ENCODE assay signal across 11 cellular contexts in the genomic region with DNA sequence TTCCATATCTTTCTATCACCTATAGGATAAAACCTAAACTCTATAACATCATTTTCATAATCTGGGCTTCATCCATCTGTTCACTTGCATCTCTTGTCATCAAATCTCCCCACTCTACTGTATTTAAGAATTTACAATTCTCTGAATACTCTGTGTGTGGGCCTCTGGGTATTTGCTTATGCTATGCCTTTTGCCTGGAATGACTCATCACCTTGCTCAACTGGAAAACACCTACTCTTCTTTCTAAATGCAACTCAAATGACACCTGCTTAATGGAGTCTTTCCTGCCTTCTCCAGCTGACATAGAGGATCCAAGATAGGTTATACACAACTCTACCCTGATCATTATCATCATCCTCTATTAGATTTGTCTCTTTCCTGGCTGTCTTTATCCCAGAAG.
DNase-seq lines count a peak whose midpoint lies in the region; ATAC-seq, FAIRE-seq and TF ChIP-seq lines count a peak whose summit lies in the region.
"Had no signal": no experiment of that assay in that cellular context is flagged by ENCODE, and none has a peak within 500 bp of the region (broad histone marks: within the 10 kb centered on the region; RNA-seq: fewer than 3 reads in every experiment).

No MANE protein-coding gene starts in this region.

- ATAC-seq in GM19438 (IDR thresholded peaks at IDR 0.05; ENCODE audit: low read depth, unreplicated experiment) = peak; percentile 90
- peak; percentile 95 for ATAC-seq in HG03097 (IDR thresholded peaks at IDR 0.05; ENCODE audit: low FRiP score, unreplicated experiment)
- ATAC-seq: K562, left ventricle myocardium superior had no signal

- in situ Hi-C loops in Caki2 (cut with HindIII; ENCODE audit: low pct_unique_long_range_greater_than_20kb, low sequenced_read_pairs) = no loop called here

- H3K4me3 ChIP-seq in astrocyte (ENCODE audit: insufficient read depth, low read depth, low read length) (no peak overlapping the region), Peyer's patch (no peak overlapping the region)
- H3K4me3 ChIP-seq: BLaER1 treated with 17β-estradiol and CSF1 and Interleukin-3, amounts not matched to agents 10 nM and 100 nM; K562 had no signal

- no peaks in the 10 kb centered on the region for H3K36me3 ChIP-seq in astrocyte (ENCODE audit: insufficient read depth, low read length)
- H3K36me3 ChIP-seq in Peyer's patch = no peaks in the 10 kb centered on the region
- H3K36me3 ChIP-seq: BLaER1 treated with 17β-estradiol and CSF1 and Interleukin-3, amounts not matched to agents 10 nM and 100 nM had no signal

- TF ChIP-seq CTCF in astrocyte (IDR thresholded peaks at IDR 0.05; ENCODE audit: insufficient read depth, low read depth, low read length) = no peak
- no peak for TF ChIP-seq CTCF in Peyer's patch (IDR thresholded peaks at IDR 0.05)

- H3K4me2 ChIP-seq in astrocyte (ENCODE audit: low read length) = no peak overlapping the region
- H3K4me2 ChIP-seq: BLaER1 treated with 17β-estradiol and CSF1 and Interleukin-3, amounts not matched to agents 10 nM and 100 nM had no signal

- no peak overlapping the region for H3K27ac Mint-ChIP-seq in astrocyte (ENCODE audit: unreplicated experiment)

- no peaks in the 10 kb centered on the region for H3K4me1 ChIP-seq in astrocyte (ENCODE audit: insufficient read depth, low read length)
- no peaks in the 10 kb centered on the region for H3K4me1 ChIP-seq in Peyer's patch
- H3K4me1 ChIP-seq: BLaER1 treated with 17β-estradiol and CSF1 and Interleukin-3, amounts not matched to agents 10 nM and 100 nM had no signal

- no peaks in the 10 kb centered on the region for H3K79me2 ChIP-seq in astrocyte (ENCODE audit: insufficient read depth, low read length)

- DNase-seq in Caki2 (ENCODE audit: low read depth) = peak; percentile 27
- peak; percentile 43 for DNase-seq in astrocyte (ENCODE audit: low read depth)
- no peak for DNase-seq in HK-2 (ENCODE audit: unreplicated experiment)
- DNase-seq in 8988T = no peak
- no peak for DNase-seq in Peyer's patch
- DNase-seq in stimulated activated CD8-positive, alpha-beta memory T cell treated with anti-CD3 and anti-CD28 coated beads, Interleukin-4, amount 100 ng/mL, for 48 hours = no peak
- DNase-seq: left ventricle myocardium superior had no signal

- H3K9me3 ChIP-seq in astrocyte (ENCODE audit: insufficient read depth, low read depth, low read length) (no peaks in the 10 kb centered on the region), Peyer's patch (no peaks in the 10 kb centered on the region)
- H3K9me3 ChIP-seq: BLaER1 treated with 17β-estradiol and CSF1 and Interleukin-3, amounts not matched to agents 10 nM and 100 nM had no signal

- no peak for TF ChIP-seq POLR2A in Peyer's patch (IDR thresholded peaks at IDR 0.05)

- H2AFZ ChIP-seq in astrocyte (ENCODE audit: low read depth, low read length) = no peak overlapping the region

- no peaks in the 10 kb centered on the region for H3K27me3 Mint-ChIP-seq in astrocyte (ENCODE audit: low read depth, unreplicated experiment)

- H3K9ac ChIP-seq in astrocyte (ENCODE audit: low read length) = no peak overlapping the region
- H3K9ac ChIP-seq: BLaER1 treated with 17β-estradiol and CSF1 and Interleukin-3, amounts not matched to agents 10 nM and 100 nM had no signal

- H3K4me3 Mint-ChIP-seq in astrocyte (ENCODE audit: unreplicated experiment) = no peak overlapping the region

- no peaks in the 10 kb centered on the region for H4K20me1 ChIP-seq in astrocyte (ENCODE audit: insufficient read depth, low read length)
- H4K20me1 ChIP-seq: BLaER1 treated with 17β-estradiol and CSF1 and Interleukin-3, amounts not matched to agents 10 nM and 100 nM had no signal

- peaks cover 2% of the 10 kb centered on the region for H3K9me3 Mint-ChIP-seq in astrocyte (ENCODE audit: unreplicated experiment)

- H3K27ac ChIP-seq in astrocyte (ENCODE audit: low read depth, low read length) (no peak overlapping the region), Peyer's patch (no peak overlapping the region)
- H3K27ac ChIP-seq: BLaER1 treated with 17β-estradiol and CSF1 and Interleukin-3, amounts not matched to agents 10 nM and 100 nM had no signal

- H3K27me3 ChIP-seq in astrocyte (ENCODE audit: insufficient read depth, low read length) (no peaks in the 10 kb centered on the region), Peyer's patch (no peaks in the 10 kb centered on the region)
- H3K27me3 ChIP-seq: BLaER1 treated with 17β-estradiol and CSF1 and Interleukin-3, amounts not matched to agents 10 nM and 100 nM had no signal

- peaks cover 15% of the 10 kb centered on the region for H3K4me1 Mint-ChIP-seq in astrocyte (ENCODE audit: low read depth, unreplicated experiment)

- H3K36me3 Mint-ChIP-seq in astrocyte (ENCODE audit: low read depth, unreplicated experiment) = no peaks in the 10 kb centered on the region

- no peak for FAIRE-seq in astrocyte (lab: Jason Lieb, UNC)
- FAIRE-seq: K562 had no signal

Comparison
In these comparisons a context has a peak if more than half of its experiments do, and no peak if none do; other contexts are left out.
1. DNase-seq: peak in Caki2 (single experiment) and astrocyte (single experiment); none in HK-2 (single experiment), 8988T (single experiment), Peyer's patch (0 of 3) and stimulated activated CD8-positive, alpha-beta memory T cell treated with anti-CD3 and anti-CD28 coated beads, Interleukin-4, amount 100 ng/mL, for 48 hours (single experiment).